ENCODE assay signal across 8 cellular contexts in the genomic region with DNA sequence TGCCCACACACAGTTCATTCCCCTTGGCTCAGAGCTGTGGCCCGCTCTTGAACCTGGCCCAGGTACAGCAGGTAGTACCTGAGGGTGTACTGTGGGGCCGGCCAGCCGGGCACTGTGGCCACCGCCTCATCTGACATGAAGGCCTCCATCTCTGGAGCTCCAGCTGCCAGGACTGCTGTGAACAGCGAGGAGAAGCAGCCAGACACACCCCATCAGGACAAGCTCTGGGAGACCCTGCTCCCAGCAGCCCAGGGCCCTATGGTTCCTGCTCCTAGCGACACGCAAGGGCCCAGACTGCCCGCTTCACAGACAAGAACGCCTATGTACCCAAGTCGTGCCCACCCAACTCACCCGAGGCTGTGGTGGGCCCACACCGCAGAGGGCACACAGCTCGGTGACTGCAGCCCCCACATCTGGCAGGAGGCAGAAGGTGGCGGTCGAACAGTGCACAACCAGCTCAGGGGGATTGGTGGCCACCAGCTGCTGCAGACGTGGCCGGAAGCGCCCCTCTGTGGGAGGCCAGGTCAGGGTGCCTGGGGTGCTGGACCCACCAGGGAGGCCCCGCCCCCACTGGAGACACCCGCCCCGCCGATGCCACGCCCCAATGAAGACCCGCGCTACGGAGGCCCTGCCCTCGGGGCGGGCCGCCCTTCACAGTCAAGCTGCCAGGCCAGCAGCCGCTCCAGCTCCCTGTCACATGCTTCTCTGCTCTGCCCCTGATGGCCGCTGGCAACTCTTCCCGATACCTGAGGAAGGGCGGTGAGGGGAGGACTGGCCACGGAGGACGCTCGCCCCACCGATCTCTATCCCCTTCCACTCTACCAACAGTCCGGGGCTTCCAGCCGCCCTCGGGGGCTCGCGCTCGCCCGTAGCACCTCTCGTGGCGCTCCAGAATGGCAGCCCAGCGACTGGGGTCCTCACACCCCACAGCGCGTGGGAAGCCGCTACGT. TPM values are rescaled to one million over a fixed set of nuclear protein-coding genes. Genes with fewer than 3 reads are reported as not detected.
DNase-seq lines count a peak whose midpoint lies in the region; ATAC-seq and TF ChIP-seq lines count a peak whose summit lies in the region.

No MANE protein-coding gene starts in this region.

- H3K36me3 Mint-ChIP-seq in CD8-positive, alpha-beta memory T cell, result peaks cover 0 to 30% (median 3%) of the 10 kb centered on the region in 3 donors
- H3K36me3 Mint-ChIP-seq in HFFc6 (ENCODE audit: low read depth), result peaks cover 12% of the 10 kb centered on the region; the same call in 1 of the 2 replicates
- H3K36me3 Mint-ChIP-seq in activated naive CD8-positive, alpha-beta T cell, result peaks cover 2% of the 10 kb centered on the region

- peak overlapping the region; percentile 24 for H3K27ac ChIP-seq in CD8-positive, alpha-beta memory T cell (ENCODE audit: low read depth, low read length)
- H3K27ac ChIP-seq in cardiac muscle cell (peak overlapping the region; percentile 92), ovary (peak overlapping the region; percentile 67 to 78)

- peaks cover 8% of the 10 kb centered on the region for H3K36me3 ChIP-seq in CD8-positive, alpha-beta memory T cell (ENCODE audit: insufficient read depth, low read length)
- peaks cover 21% of the 10 kb centered on the region for H3K36me3 ChIP-seq in cardiac muscle cell
- no peaks in the 10 kb centered on the region for H3K36me3 ChIP-seq in ovary

- WGBS in ovary, 3 donors, result 19 to 33% (median 30%) methylated on average over 29 to 51 of the region's 51 CpGs

- intact Hi-C loops in ovary (cut with DNase I), result no loop called here

- ATAC-seq in esophagus mucosa, result no peak

- H3K4me1 Mint-ChIP-seq in CD8-positive, alpha-beta memory T cell, result peaks cover 13 to 50% (median 20%) of the 10 kb centered on the region in 3 donors
- peaks cover 14% of the 10 kb centered on the region for H3K4me1 Mint-ChIP-seq in HFFc6 (ENCODE audit: low read depth)
- peaks cover 18% of the 10 kb centered on the region for H3K4me1 Mint-ChIP-seq in activated naive CD8-positive, alpha-beta T cell (ENCODE audit: low read depth)

- no peaks in the 10 kb centered on the region for H3K27me3 ChIP-seq in CD8-positive, alpha-beta memory T cell (ENCODE audit: insufficient read depth, low read length, poor library complexity, severe bottlenecking)
- H3K27me3 ChIP-seq in cardiac muscle cell (no peaks in the 10 kb centered on the region), ovary (no peaks in the 10 kb centered on the region)

- POLR2A ChIA-PET in CD8-positive, alpha-beta memory T cell (lab: Charles Lee), result interaction anchor here (1.1 to 1.9 kb wide), 3 partner anchors 10 to 43 kb away, joined by 4 to 7 read pairs (median 5); a partner anchor contains a TSS

- no peak for TF ChIP-seq EP300 in ovary (IDR thresholded peaks at IDR 0.05)

- CTCF ChIA-PET in CD8-positive, alpha-beta memory T cell (lab: Charles Lee), result interaction anchor here (0.6 to 1.3 kb wide), 3 partner anchors 12 to 43 kb away, joined by 3 to 7 read pairs (median 4); a partner anchor contains a TSS

- H3K27me3 Mint-ChIP-seq in CD8-positive, alpha-beta memory T cell, result peaks cover 0 to 6% of the 10 kb centered on the region in 2 donors
- H3K27me3 Mint-ChIP-seq in HFFc6 (ENCODE audit: insufficient read depth), result peaks cover 5% of the 10 kb centered on the region
- H3K27me3 Mint-ChIP-seq in activated naive CD8-positive, alpha-beta T cell, result no peaks in the 10 kb centered on the region

- H3K4me3 ChIP-seq in CD8-positive, alpha-beta memory T cell (ENCODE audit: low read length), result peak overlapping the region; percentile 51
- H3K4me3 ChIP-seq in cardiac muscle cell, result peak overlapping the region; percentile 44
- H3K4me3 ChIP-seq in ovary, result peak overlapping the region; percentile 51

- peak; percentile 52 to 74 (median 56) for DNase-seq in CD8-positive, alpha-beta memory T cell
- DNase-seq in HFFc6, result peak; percentile 34
- DNase-seq in NOMO-1 treated with DMSO at 0.1 percent for 48 hours (lab: John Stamatoyannopoulos, UW; ENCODE audit: unreplicated experiment), result peak; percentile 49
- DNase-seq in cardiac muscle cell (ENCODE audit: low read depth in 1 of 2, low spot score in 1 of 2), result peak; percentile 66 to 88
- peak; percentile 71 to 83 (median 82) for DNase-seq in ovary
- DNase-seq in superior temporal gyrus (ENCODE audit: extremely low spot score), result no peak

- H3K4me1 ChIP-seq in CD8-positive, alpha-beta memory T cell (ENCODE audit: insufficient read depth, low read length), result peaks cover 32% of the 10 kb centered on the region
- peaks cover 12% of the 10 kb centered on the region for H3K4me1 ChIP-seq in cardiac muscle cell (ENCODE audit: low read depth)
- peaks cover 25% of the 10 kb centered on the region for H3K4me1 ChIP-seq in ovary (ENCODE audit: insufficient read depth)

- no peaks in the 10 kb centered on the region for H3K9me3 ChIP-seq in CD8-positive, alpha-beta memory T cell (ENCODE audit: low read length)
- no peaks in the 10 kb centered on the region for H3K9me3 ChIP-seq in cardiac muscle cell (ENCODE audit: low read depth)
- H3K9me3 ChIP-seq in ovary, result no peaks in the 10 kb centered on the region

- peak overlapping the region; percentile 80 to 92 (median 81) for H3K4me3 Mint-ChIP-seq in CD8-positive, alpha-beta memory T cell
- H3K4me3 Mint-ChIP-seq in HFFc6, result peak overlapping the region; percentile 72
- peak overlapping the region; percentile 80 for H3K4me3 Mint-ChIP-seq in activated naive CD8-positive, alpha-beta T cell

- TF ChIP-seq CTCF in HFFc6 (IDR thresholded peaks at IDR 0.05), result no peak
- TF ChIP-seq CTCF in cardiac muscle cell (IDR thresholded peaks at IDR 0.05; ENCODE audit: low read depth, low read length), result no peak
- TF ChIP-seq CTCF in ovary (IDR thresholded peaks at IDR 0.05), result no peak

- TF ChIP-seq POLR2A in ovary (IDR thresholded peaks at IDR 0.05), result no peak

- H3K9me3 Mint-ChIP-seq in CD8-positive, alpha-beta memory T cell, result no peaks in the 10 kb centered on the region
- no peaks in the 10 kb centered on the region for H3K9me3 Mint-ChIP-seq in HFFc6
- no peaks in the 10 kb centered on the region for H3K9me3 Mint-ChIP-seq in activated naive CD8-positive, alpha-beta T cell (ENCODE audit: low read depth)

- peak overlapping the region in 7 of 8 donors; percentile 66 to 86 (median 79) for H3K27ac Mint-ChIP-seq in CD8-positive, alpha-beta memory T cell
- H3K27ac Mint-ChIP-seq in HFFc6, result peak overlapping the region; percentile 49
- H3K27ac Mint-ChIP-seq in activated naive CD8-positive, alpha-beta T cell, result peak overlapping the region; percentile 41

RNA-seq across cellular contexts. Expression of a gene that starts 1.1 kb away (rescaled TPM):
- 100 to 1,000 TPM; 111 to 124 TPM for total RNA-seq in CD8-positive, alpha-beta memory T cell
- polyA plus RNA-seq in CD8-positive, alpha-beta memory T cell, result 161 TPM
- total RNA-seq in HFFc6 (2021; fragmentation: NEBNext Ultra II Directional; extraction: Animal tissue kit (Norgen Biotek cat#: 25700)), result 100 to 1,000 TPM; 128 to 161 (median 141) TPM
- 176 and 207 TPM in 2 replicates for total RNA-seq in cardiac muscle cell
- polyA plus RNA-seq in cardiac muscle cell, result 219 and 269 TPM in 2 replicates
- total RNA-seq in ovary, result 100 to 1,000 TPM in 4 of 7 donors, 10 to 100 TPM in 3; 72.3 to 115 (median 102) TPM
- polyA plus RNA-seq in ovary, result 100 to 1,000 TPM in 1 of 2 donors, 10 to 100 TPM in 1; 20.1 to 107 TPM
- 87.5 TPM for total RNA-seq in esophagus mucosa

RNA-seq across cellular contexts. Expression of a gene that starts 3.7 kb away (rescaled TPM):
- total RNA-seq in CD8-positive, alpha-beta memory T cell, result under 1 TPM; 0.33 to 0.44 TPM
- polyA plus RNA-seq in CD8-positive, alpha-beta memory T cell, result 0.29 TPM
- total RNA-seq in HFFc6 (2021; fragmentation: NEBNext Ultra II Directional; extraction: Animal tissue kit (Norgen Biotek cat#: 25700)), result 1 to 10 TPM; 1.4 to 2.3 (median 1.7) TPM
- total RNA-seq in cardiac muscle cell (3.6 and 12.9 TPM in 2 replicates), ovary (1 to 10 TPM in 6 of 7 donors, under 1 TPM in 1; 0.50 to 4.3 (median 1.4) TPM), esophagus mucosa (1.0 TPM)
- polyA plus RNA-seq in cardiac muscle cell (2.6 and 4.7 TPM in 2 replicates), ovary (under 1 TPM in 1 of 2 donors, not detected in 1; 0.80 TPM)

RNA-seq across cellular contexts. Expression of a gene that starts 5.0 kb away (rescaled TPM):
- 10 to 100 TPM; 53.0 to 55.9 TPM for total RNA-seq in CD8-positive, alpha-beta memory T cell
- polyA plus RNA-seq in CD8-positive, alpha-beta memory T cell, result 56.6 TPM
- 10 to 100 TPM in 2 of 6 experiments, 1 to 10 TPM in 4; 7.6 to 10.6 (median 9.3) TPM for total RNA-seq in HFFc6 (2021; fragmentation: NEBNext Ultra II Directional; extraction: Animal tissue kit (Norgen Biotek cat#: 25700))
- total RNA-seq in cardiac muscle cell (105 and 134 TPM in 2 replicates), ovary (10 to 100 TPM; 36.6 to 73.9 (median 64.0) TPM), esophagus mucosa (31.7 TPM)
- polyA plus RNA-seq in cardiac muscle cell (107 and 118 TPM in 2 replicates), ovary (10 to 100 TPM; 10.2 to 53.8 TPM)

RNA-seq across cellular contexts. Expression of a gene that starts 11.1 kb away (rescaled TPM):
- total RNA-seq in CD8-positive, alpha-beta memory T cell, result 10 to 100 TPM; 23.9 to 25.2 TPM
- polyA plus RNA-seq in CD8-positive, alpha-beta memory T cell, result 15.4 TPM
- total RNA-seq in HFFc6 (2021; fragmentation: NEBNext Ultra II Directional; extraction: Animal tissue kit (Norgen Biotek cat#: 25700)), result 1 to 10 TPM; 8.1 to 9.9 (median 8.7) TPM
- total RNA-seq in cardiac muscle cell, result 17.6 and 23.3 TPM in 2 replicates
- polyA plus RNA-seq in cardiac muscle cell, result 22.8 and 31.0 TPM in 2 replicates
- total RNA-seq in ovary, result 10 to 100 TPM in 6 of 7 donors, 1 to 10 TPM in 1; 8.4 to 17.3 (median 13.4) TPM
- 10 to 100 TPM in 1 of 2 donors, under 1 TPM in 1; 0.42 to 10.3 TPM for polyA plus RNA-seq in ovary
- total RNA-seq in esophagus mucosa, result 7.4 TPM

RNA-seq across cellular contexts. Expression of a gene that starts 11.2 kb away (rescaled TPM):
- 100 to 1,000 TPM; 140 to 151 TPM for total RNA-seq in CD8-positive, alpha-beta memory T cell
- polyA plus RNA-seq in CD8-positive, alpha-beta memory T cell, result 49.6 TPM
- total RNA-seq in HFFc6 (2021; fragmentation: NEBNext Ultra II Directional; extraction: Animal tissue kit (Norgen Biotek cat#: 25700)), result 10 to 100 TPM; 73.9 to 93.4 (median 84.8) TPM
- total RNA-seq in cardiac muscle cell (251 and 305 TPM in 2 replicates), ovary (100 to 1,000 TPM in 1 of 7 donors, 10 to 100 TPM in 6; 44.6 to 100 (median 80.6) TPM), esophagus mucosa (58.7 TPM)
- polyA plus RNA-seq in cardiac muscle cell (294 and 315 TPM in 2 replicates), ovary (10 to 100 TPM; 11.6 to 96.6 TPM)

Comparison
In these comparisons a context has a peak if more than half of its experiments do, and no peak if none do; other contexts are left out.
1. H3K27ac ChIP-seq: peak in every context shown above with its lines; median percentile 92 in cardiac muscle cell; 72 in ovary; 24 in CD8-positive, alpha-beta memory T cell.